In genomic region chr3:161339517-161340500, GRCh38 we compare ENCODE assay signal across 19 cellular contexts. TPM values are rescaled to one million over a fixed set of nuclear protein-coding genes. Genes with fewer than 3 reads are reported as not detected.
"Had no signal": no experiment of that assay in that cellular context is flagged by ENCODE, and none has a peak within 500 bp of the region (broad histone marks: within the 10 kb centered on the region; RNA-seq: fewer than 3 reads in every experiment).

No MANE protein-coding gene starts in this region.

- H3K27me3 ChIP-seq: adrenal gland, dorsolateral prefrontal cortex, upper lobe of left lung had no signal

- H3K4me1 ChIP-seq: adrenal gland, upper lobe of left lung had no signal

- ATAC-seq: activated CD8-positive, alpha-beta T cell treated with anti-CD3 and anti-CD28 coated beads for 36 hours; activated T-cell treated with anti-CD3 and anti-CD28 coated beads, Interleukin-2, amount 50 U/mL, for 4 hours; natural killer cell treated with Interleukin-12 subunit alpha and Interleukin-12 subunit beta and Interleukin-15 and Interleukin-18, amount 100 ng/mL, for 72 hours; right cardiac atrium; stimulated activated naive CD8-positive, alpha-beta T cell treated with anti-CD3 and anti-CD28 coated beads, Interleukin-15, Interleukin-2, amounts not matched to agents 100 U/mL and 50 U/mL, for 24 hours; WTC11 had no signal

- H3K9me3 ChIP-seq: adrenal gland, upper lobe of left lung had no signal

- H3K4me3 ChIP-seq: adrenal gland, dorsolateral prefrontal cortex, smooth muscle cell, upper lobe of left lung had no signal

- H3K36me3 ChIP-seq: adrenal gland, upper lobe of left lung had no signal

- DNase-seq: activated CD4-positive, alpha-beta T cell treated with anti-CD3 and anti-CD28 coated beads for 4 hours; activated CD8-positive, alpha-beta T cell treated with anti-CD3 and anti-CD28 coated beads for 36 hours; activated effector memory CD4-positive, alpha-beta T cell treated with Interleukin-2 at 50 U/mL for 16 hours; activated T-cell treated with anti-CD3 and anti-CD28 coated beads, Interleukin-2, amount 50 U/mL, for 4 hours; dorsolateral prefrontal cortex; erythroblast; hypothalamus; mesendoderm; right cardiac atrium; stimulated activated naive CD8-positive, alpha-beta T cell treated with anti-CD3 and anti-CD28 coated beads, Interleukin-15, Interleukin-2, amounts not matched to agents 100 U/mL and 50 U/mL, for 24 hours; T-helper 2 cell; upper lobe of left lung had no signal

- H3K27ac ChIP-seq: adrenal gland, dorsolateral prefrontal cortex, upper lobe of left lung had no signal

- H3K4me2 ChIP-seq: smooth muscle cell had no signal

RNA-seq across cellular contexts. Expression of gene SPTSSB, which starts 31.5 kb away (rescaled TPM):
- total RNA-seq: activated CD8-positive, alpha-beta T cell treated with anti-CD3 and anti-CD28 coated beads for 36 hours; fibroblast of villous mesenchyme; glomerular endothelial cell; kidney epithelial cell; natural killer cell treated with Interleukin-12 subunit alpha and Interleukin-12 subunit beta and Interleukin-15 and Interleukin-18, amount 100 ng/mL, for 72 hours had no signal
